ENCODE assay signal across 2 cellular contexts in genomic region chr4:105527081-105527480, GRCh38.
TF ChIP-seq lines count a peak whose summit lies in the region.

No MANE protein-coding gene starts in this region.

TF ChIP-seq in GM23338, 12 proteins besides CTCF, POLR2A, EP300 and RAD21:
- TF ChIP-seq EZH2 (IDR thresholded peaks at IDR 0.05; ENCODE audit: low read depth, unreplicated experiment) (no peak), ZNF462 (CRISPR knock-in tag; IDR thresholded peaks at IDR 0.05) (no peak), ZNF114 (CRISPR knock-in tag; IDR thresholded peaks at IDR 0.05) (no peak), ZNF331 (CRISPR knock-in tag; IDR thresholded peaks at IDR 0.05; ENCODE audit: low read depth) (no peak), CREB1 (CRISPR knock-in tag; IDR thresholded peaks at IDR 0.05; ENCODE audit: low read depth) (no peak), NANOG (IDR thresholded peaks at IDR 0.05; ENCODE audit: borderline replicate concordance) (no peak), REST (IDR thresholded peaks at IDR 0.05; ENCODE audit: unreplicated experiment) (no peak), ETS1 (IDR thresholded peaks at IDR 0.05) (no peak), POLR2AphosphoS5 (IDR thresholded peaks at IDR 0.05; ENCODE audit: low read depth) (no peak), JUNB (IDR thresholded peaks at IDR 0.05; ENCODE audit: unreplicated experiment) (no peak), EZH2phosphoT487 (IDR thresholded peaks at IDR 0.05; ENCODE audit: unreplicated experiment) (no peak), STAT1 (IDR thresholded peaks at IDR 0.05; ENCODE audit: unreplicated experiment) (no peak)

TF ChIP-seq in IMR-90, 13 proteins besides CTCF, POLR2A, EP300 and RAD21:
- no peak for TF ChIP-seq FOS (IDR thresholded peaks at IDR 0.05; ENCODE audit: low read depth, low read length)
- TF ChIP-seq CHD1 (IDR thresholded peaks at IDR 0.05; ENCODE audit: low read depth, low read length): no peak
- no peak for TF ChIP-seq CEBPB (IDR thresholded peaks at IDR 0.05; ENCODE audit: low read depth, low read length)
- no peak for TF ChIP-seq SMC3 (IDR thresholded peaks at IDR 0.05; ENCODE audit: low read depth, low read length)
- no peak for TF ChIP-seq NFE2L2 (IDR thresholded peaks at IDR 0.05; ENCODE audit: low read depth, low read length)
- TF ChIP-seq BHLHE40 (IDR thresholded peaks at IDR 0.05; ENCODE audit: low read depth, low read length): no peak
- no peak for TF ChIP-seq RFX5 (IDR thresholded peaks at IDR 0.05; ENCODE audit: low read depth, low read length)
- TF ChIP-seq MAFK (IDR thresholded peaks at IDR 0.05; ENCODE audit: low read depth, low read length): no peak
- TF ChIP-seq USF2 (IDR thresholded peaks at IDR 0.05; ENCODE audit: low read depth, low read length): no peak
- TF ChIP-seq ELK1 (IDR thresholded peaks at IDR 0.05; ENCODE audit: borderline replicate concordance, low read depth, low read length): no peak
- TF ChIP-seq RCOR1 (IDR thresholded peaks at IDR 0.05; ENCODE audit: insufficient replicate concordance, low read length): no peak
- TF ChIP-seq MXI1 (IDR thresholded peaks at IDR 0.05; ENCODE audit: borderline replicate concordance, low read depth, low read length): no peak
- TF ChIP-seq MAZ (IDR thresholded peaks at IDR 0.05; ENCODE audit: borderline replicate concordance, low read depth, low read length): no peak
TF ChIP-seq in IMR-90: peak in this region for 0.
